14 cellular contexts compared by ENCODE assay signal in the genomic region with DNA sequence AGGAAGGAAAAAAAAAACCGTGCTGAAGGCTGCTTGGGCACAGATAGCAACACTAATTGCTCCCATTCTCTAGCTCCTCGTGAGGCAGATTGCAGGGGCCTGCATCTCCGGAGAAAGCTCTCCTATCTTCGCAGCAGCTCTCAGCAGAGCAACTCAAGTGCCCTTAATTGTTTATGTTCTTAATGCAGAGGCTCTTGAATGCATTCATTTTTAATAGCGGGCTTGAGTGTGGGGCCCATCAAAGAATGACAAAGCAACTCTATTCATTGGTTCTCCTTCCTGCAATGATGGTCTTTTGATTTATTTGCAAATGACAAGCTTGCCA. TPM values are rescaled to one million over a fixed set of nuclear protein-coding genes. Genes with fewer than 3 reads are reported as not detected.
DNase-seq lines count a peak whose midpoint lies in the region; ATAC-seq, FAIRE-seq and TF ChIP-seq lines count a peak whose summit lies in the region.
"Had no signal": no experiment of that assay in that cellular context is flagged by ENCODE, and none has a peak within 500 bp of the region (broad histone marks: within the 10 kb centered on the region; RNA-seq: fewer than 3 reads in every experiment).

No MANE protein-coding gene starts in this region.

- H3K27me3 ChIP-seq in HepG2 (ENCODE audit: control insufficient read depth in 1 of 2, insufficient read depth in 2 of 2, low read length in 2 of 2), result no peaks in the 10 kb centered on the region
- H3K27me3 ChIP-seq in right lobe of liver, result no peaks in the 10 kb centered on the region
- no peaks in the 10 kb centered on the region for H3K27me3 ChIP-seq in RWPE2 (ENCODE audit: insufficient read depth, poor library complexity, severe bottlenecking)
- no peaks in the 10 kb centered on the region for H3K27me3 ChIP-seq in mesenchymal stem cell (ENCODE audit: control insufficient read depth in 1 of 2, insufficient read depth in 1 of 2, low read length in 2 of 2)
- H3K27me3 ChIP-seq in lower lobe of right lung (ENCODE audit: low read depth), result no peaks in the 10 kb centered on the region

- H3K4me1 Mint-ChIP-seq in activated CD4-positive, alpha-beta memory T cell treated with anti-CD3 and anti-CD28 coated beads for 36 hours (ENCODE audit: low read depth), result no peaks in the 10 kb centered on the region

- TF ChIP-seq CTCF in HepG2 (CRISPR knock-in tag; IDR thresholded peaks at IDR 0.05), result no peak
- no peak for TF ChIP-seq CTCF in right lobe of liver (IDR thresholded peaks at IDR 0.05)
- no peak for TF ChIP-seq CTCF in RWPE2 (IDR thresholded peaks at IDR 0.05; ENCODE audit: poor library complexity, severe bottlenecking)
- TF ChIP-seq CTCF in lower lobe of right lung (IDR thresholded peaks at IDR 0.05), result no peak

- in situ Hi-C loops in HepG2 (cut with HindIII; ENCODE audit: extremely low pct_ligation_motif_present, low pct_unique_long_range_greater_than_20kb), result no loop called here

- H2AFZ ChIP-seq in HepG2 (ENCODE audit: low read length) (no peak overlapping the region), mesenchymal stem cell (ENCODE audit: low read depth, low read length) (no peak overlapping the region)

- no peak overlapping the region for H3K14ac ChIP-seq in mesenchymal stem cell (ENCODE audit: low read length in 2 of 2)

- POLR2A ChIA-PET in HepG2 (lab: Yijun Ruan, JAX), result no interaction called here
- POLR2A ChIA-PET in activated CD4-positive, alpha-beta memory T cell treated with anti-CD3 and anti-CD28 coated beads for 36 hours (lab: Charles Lee), result no interaction called here

- H4K20me1 ChIP-seq in HepG2 (ENCODE audit: insufficient read depth, low read length), result peaks cover 70% of the 10 kb centered on the region

- CTCF ChIA-PET in HepG2 (lab: Yijun Ruan, JAX; ENCODE audit: low intra/inter-chr PET ratio, low total read pairs), result no interaction called here
- CTCF ChIA-PET in activated CD4-positive, alpha-beta memory T cell treated with anti-CD3 and anti-CD28 coated beads for 36 hours (lab: Charles Lee), result no interaction called here

- peaks cover 35% of the 10 kb centered on the region for H3K79me1 ChIP-seq in mesenchymal stem cell (replicated peaks; ENCODE audit: low read length, poor library complexity, severe bottlenecking)

- H3K4me2 ChIP-seq in HepG2 (ENCODE audit: low read depth, low read length) (no peak overlapping the region), mesenchymal stem cell (ENCODE audit: low read length, poor library complexity, severe bottlenecking) (no peak overlapping the region)

- H3K4me3 Mint-ChIP-seq in activated CD4-positive, alpha-beta memory T cell treated with anti-CD3 and anti-CD28 coated beads for 36 hours, result no peak overlapping the region
- H3K4me3 Mint-ChIP-seq: activated CD8-positive, alpha-beta T cell treated with anti-CD3 and anti-CD28 coated beads, Interleukin-2, amount 10 ng/mL, durations not matched to agents 7 days and 5 days; activated naive CD4-positive, alpha-beta T cell treated with anti-CD3 and anti-CD28 coated beads for 36 hours; T-helper 1 cell treated with Interleukin-12 subunit alpha and Interleukin-12 subunit beta and Interleukin-4 antibody, amounts not matched to agents 30 μg/mL and 1 μg/mL, for 36 hours had no signal

- H3K4me1 ChIP-seq in HepG2 (ENCODE audit: insufficient read depth, low read length) (peaks cover 18% of the 10 kb centered on the region), right lobe of liver (peaks cover 0 to 15% (median 8%) of the 10 kb centered on the region in 4 donors), RWPE2 (ENCODE audit: insufficient read depth, poor library complexity, severe bottlenecking) (peaks cover 9% of the 10 kb centered on the region), mesenchymal stem cell (ENCODE audit: control insufficient read depth, insufficient read depth, low read depth, low read length) (no peaks in the 10 kb centered on the region), lower lobe of right lung (peaks cover 19% of the 10 kb centered on the region)

- TF ChIP-seq POLR2A in HepG2 (IDR thresholded peaks at IDR 0.05; ENCODE audit: insufficient read depth in 1 of 2, low read depth in 2 of 2, low read length in 2 of 2), result no peak
- TF ChIP-seq POLR2A in right lobe of liver (IDR thresholded peaks at IDR 0.05), result no peak

- no peak for TF ChIP-seq EP300 in HepG2 (IDR thresholded peaks at IDR 0.05; ENCODE audit: low read depth in 2 of 2, low read length in 2 of 2)
- no peak for TF ChIP-seq EP300 in HepG2 (CRISPR knock-in tag; IDR thresholded peaks at IDR 0.05; ENCODE audit: borderline replicate concordance)

- H3K4ac ChIP-seq in mesenchymal stem cell (ENCODE audit: low read depth in 1 of 2, low read length in 2 of 2), result no peak overlapping the region

- H3K27ac ChIP-seq in HepG2 (ENCODE audit: extremely low read length, insufficient read depth, low read length), result no peak overlapping the region
- no peak overlapping the region for H3K27ac ChIP-seq in right lobe of liver
- peak overlapping the region; percentile 15 for H3K27ac ChIP-seq in RWPE2 (ENCODE audit: poor library complexity, severe bottlenecking)
- no peak overlapping the region for H3K27ac ChIP-seq in mesenchymal stem cell (ENCODE audit: low read length, poor library complexity, severe bottlenecking)
- H3K27ac ChIP-seq in lower lobe of right lung, result no peak overlapping the region

- 94% methylated on average over 5 of the region's 5 CpGs for WGBS in HepG2 (ENCODE audit: low lambda C conversion rate)
- WGBS in right lobe of liver (ENCODE audit: insufficient coverage, low coverage, low lambda C conversion rate, missing lambda C conversion rate), result 44% methylated on average over 5 of the region's 5 CpGs
- WGBS in mesenchymal stem cell, result 0% methylated on average over 4 of the region's 5 CpGs

- H4K8ac ChIP-seq in mesenchymal stem cell (ENCODE audit: low read length), result no peak overlapping the region

- no peak overlapping the region for H3K27ac Mint-ChIP-seq in activated CD4-positive, alpha-beta memory T cell treated with anti-CD3 and anti-CD28 coated beads for 36 hours
- H3K27ac Mint-ChIP-seq: activated CD8-positive, alpha-beta T cell treated with anti-CD3 and anti-CD28 coated beads, Interleukin-2, amount 10 ng/mL, durations not matched to agents 7 days and 5 days; activated naive CD4-positive, alpha-beta T cell treated with anti-CD3 and anti-CD28 coated beads for 36 hours; T-helper 1 cell treated with Interleukin-12 subunit alpha and Interleukin-12 subunit beta and Interleukin-4 antibody, amounts not matched to agents 30 μg/mL and 1 μg/mL, for 36 hours had no signal

- H2BK5ac ChIP-seq in mesenchymal stem cell (ENCODE audit: low read depth, low read length, poor library complexity, severe bottlenecking), result no peak overlapping the region

- no peak overlapping the region for H3K23ac ChIP-seq in mesenchymal stem cell (ENCODE audit: low read length in 2 of 2)

- no peak overlapping the region for H2AK5ac ChIP-seq in mesenchymal stem cell (ENCODE audit: low read length, severe bottlenecking)

- no peak overlapping the region for H3K18ac ChIP-seq in mesenchymal stem cell (ENCODE audit: low read depth in 1 of 2, low read length in 2 of 2)

- DNase-seq in HepG2 (ENCODE audit: low spot score), result no peak
- no peak for DNase-seq in right lobe of liver
- no peak for DNase-seq in RWPE2 (ENCODE audit: low spot score)
- DNase-seq in mesenchymal stem cell, result peak; percentile 77
- no peak for DNase-seq in activated CD4-positive, alpha-beta memory T cell treated with anti-CD3 and anti-CD28 coated beads for 36 hours
- DNase-seq in NCI-H526 treated with DMSO at 0.1 percent for 48 hours (lab: John Stamatoyannopoulos, UW), result no peak
- no peak for DNase-seq in lower lobe of right lung
- DNase-seq: activated CD8-positive, alpha-beta T cell treated with anti-CD3 and anti-CD28 coated beads, Interleukin-2, amount 10 ng/mL, durations not matched to agents 7 days and 5 days; activated naive CD4-positive, alpha-beta T cell treated with anti-CD3 and anti-CD28 coated beads for 36 hours; left ventricle myocardium superior; trophoblast cell had no signal

- intact Hi-C loops in HepG2 (cut with micrococcal nuclease; ENCODE audit: unreplicated experiment), result no loop called here
- intact Hi-C loops in right lobe of liver (cut with DNase I), result no loop called here
- intact Hi-C loops in activated CD4-positive, alpha-beta memory T cell treated with anti-CD3 and anti-CD28 coated beads for 36 hours (cut with micrococcal nuclease), result no loop called here
- intact Hi-C loops in lower lobe of right lung (cut with DNase I), result no loop called here

- no peak for FAIRE-seq in HepG2 (lab: Jason Lieb, UNC)
- FAIRE-seq: GM18507 had no signal

- no peak overlapping the region for H2BK12ac ChIP-seq in mesenchymal stem cell (ENCODE audit: low read length in 2 of 2)

- BruUV-seq in HepG2 (replicated peaks; lab: Mats Ljungman, UMichigan), result TSS peak; percentile 14

- H3K79me2 ChIP-seq in HepG2 (ENCODE audit: insufficient read depth, low read length), result peaks cover 87% of the 10 kb centered on the region

- no peak overlapping the region for H2BK120ac ChIP-seq in mesenchymal stem cell (ENCODE audit: low read depth, low read length)

- no peak overlapping the region for H3K9ac ChIP-seq in HepG2 (ENCODE audit: insufficient read depth, low read depth, low read length)
- no peak overlapping the region for H3K9ac ChIP-seq in mesenchymal stem cell (ENCODE audit: low read length)

- no peaks in the 10 kb centered on the region for H3K27me3 Mint-ChIP-seq in activated CD4-positive, alpha-beta memory T cell treated with anti-CD3 and anti-CD28 coated beads for 36 hours

- H4K91ac ChIP-seq in mesenchymal stem cell (ENCODE audit: low read length), result no peak overlapping the region

- H3K9me3 ChIP-seq in HepG2 (ENCODE audit: low read length) (no peaks in the 10 kb centered on the region), right lobe of liver (no peaks in the 10 kb centered on the region), RWPE2 (ENCODE audit: severe bottlenecking) (no peaks in the 10 kb centered on the region), mesenchymal stem cell (ENCODE audit: control insufficient read depth, low read length) (no peaks in the 10 kb centered on the region), lower lobe of right lung (no peaks in the 10 kb centered on the region)

- ATAC-seq in HepG2 (no peak), right lobe of liver (no peak), RWPE2 (ENCODE audit: low read depth) (no peak), HG02852 (IDR thresholded peaks at IDR 0.05; ENCODE audit: unreplicated experiment) (no peak), lower lobe of right lung (no peak)
- ATAC-seq: activated CD8-positive, alpha-beta T cell treated with anti-CD3 and anti-CD28 coated beads, Interleukin-2, amount 10 ng/mL, durations not matched to agents 7 days and 5 days had no signal

- peaks cover 10 to 66% of the 10 kb centered on the region in 2 experiments for H3K36me3 ChIP-seq in HepG2 (replicated peaks in 1 of 2; ENCODE audit: control insufficient read depth in 1 of 2, insufficient read depth in 2 of 2, low read length in 2 of 2)
- peaks cover 0 to 12% (median 4%) of the 10 kb centered on the region in 4 donors for H3K36me3 ChIP-seq in right lobe of liver
- peaks cover 15% of the 10 kb centered on the region for H3K36me3 ChIP-seq in RWPE2 (ENCODE audit: low read depth)
- H3K36me3 ChIP-seq in mesenchymal stem cell (ENCODE audit: control insufficient read depth in 1 of 2, insufficient read depth in 2 of 2, low read depth in 1 of 2, low read length in 2 of 2), result peaks cover 0 to 6% of the 10 kb centered on the region in 2 experiments
- H3K36me3 ChIP-seq in lower lobe of right lung, result no peaks in the 10 kb centered on the region

- no peak overlapping the region for H2BK15ac ChIP-seq in mesenchymal stem cell (ENCODE audit: low read depth, poor library complexity, severe bottlenecking)

- H3K4me3 ChIP-seq in HepG2 (replicated peaks in 1 of 3; ENCODE audit: insufficient read depth in 1 of 3, low read depth in 2 of 3, low read length in 3 of 3) (no peak overlapping the region), right lobe of liver (no peak overlapping the region), RWPE2 (ENCODE audit: severe bottlenecking) (no peak overlapping the region), mesenchymal stem cell (ENCODE audit: insufficient read depth in 1 of 2, low read depth in 1 of 2, low read length in 2 of 2) (no peak overlapping the region), lower lobe of right lung (no peak overlapping the region)

- H3K9me3 Mint-ChIP-seq in activated CD4-positive, alpha-beta memory T cell treated with anti-CD3 and anti-CD28 coated beads for 36 hours, result no peaks in the 10 kb centered on the region
- H3K9me3 Mint-ChIP-seq: activated naive CD4-positive, alpha-beta T cell treated with anti-CD3 and anti-CD28 coated beads for 36 hours; T-helper 1 cell treated with Interleukin-12 subunit alpha and Interleukin-12 subunit beta and Interleukin-4 antibody, amounts not matched to agents 30 μg/mL and 1 μg/mL, for 36 hours had no signal

- TF ChIP-seq RAD21 in HepG2 (CRISPR knock-in tag; IDR thresholded peaks at IDR 0.05), result no peak

- no peaks in the 10 kb centered on the region for H3K36me3 Mint-ChIP-seq in activated CD4-positive, alpha-beta memory T cell treated with anti-CD3 and anti-CD28 coated beads for 36 hours

RNA-seq across cellular contexts. Expression of a gene that starts 23.9 kb away (rescaled TPM):
- 30.7 and 35.9 TPM in 2 replicates for total RNA-seq in HepG2 (2016; rRNA removed; fragmentation: Illumina TruSeq; extraction: Trizol)
- 10.5 and 15.5 TPM in 2 replicates for total RNA-seq in HepG2 (2016; cell fraction: cytosol; rRNA removed; fragmentation: Illumina TruSeq; extraction: Trizol; ENCODE audit: low read depth)
- 28.4 and 35.8 TPM in 2 replicates for total RNA-seq in HepG2 (2016; cell fraction: insoluble cytoplasmic fraction; rRNA removed; fragmentation: Illumina TruSeq; extraction: Trizol)
- total RNA-seq in HepG2 (2016; cell fraction: membrane; rRNA removed; fragmentation: Illumina TruSeq; extraction: Trizol), result 21.3 and 25.1 TPM in 2 replicates
- total RNA-seq in HepG2 (2016; cell fraction: nucleus; rRNA removed; fragmentation: Illumina TruSeq; extraction: Trizol), result 32.7 and 35.7 TPM in 2 replicates
- 109 and 121 TPM in 2 replicates for polyA plus RNA-seq in HepG2 (2011; rRNA removed)
- 81.0 and 82.2 TPM in 2 replicates for polyA plus RNA-seq in HepG2 (2011; cell fraction: cytosol; rRNA removed)
- 88.7 and 102 TPM in 2 replicates for polyA plus RNA-seq in HepG2 (2011; cell fraction: nucleus; rRNA removed)
- polyA plus RNA-seq in HepG2 (2012), result 76.2 and 83.2 TPM in 2 replicates
- 5.7 and 6.0 TPM in 2 replicates for polyA plus RNA-seq in HepG2 (2016; cell fraction: cytosol; fragmentation: Illumina TruSeq; extraction: Trizol; ENCODE audit: low read depth)
- polyA plus RNA-seq in HepG2 (2016; cell fraction: insoluble cytoplasmic fraction; fragmentation: Illumina TruSeq; extraction: Trizol; ENCODE audit: low read depth), result 37.9 and 46.7 TPM in 2 replicates
- polyA plus RNA-seq in HepG2 (2016; cell fraction: membrane; fragmentation: Illumina TruSeq; extraction: Trizol; ENCODE audit: low read depth), result 16.5 and 18.0 TPM in 2 replicates
- polyA plus RNA-seq in HepG2 (2016; cell fraction: nucleus; fragmentation: Illumina TruSeq; extraction: Trizol; ENCODE audit: insufficient read depth, low read depth), result 51.4 and 59.9 TPM in 2 replicates
- polyA minus RNA-seq in HepG2 (2011; rRNA and poly(A)+ RNA removed; ENCODE audit: low replicate concordance), result 0.94 and 127 TPM in 2 replicates
- 63.4 and 65.8 TPM in 2 replicates for polyA minus RNA-seq in HepG2 (2011; cell fraction: cytosol; rRNA and poly(A)+ RNA removed)
- 111 and 120 TPM in 2 replicates for polyA minus RNA-seq in HepG2 (2011; cell fraction: nucleus; rRNA and poly(A)+ RNA removed)
- total RNA-seq in right lobe of liver, result 10 to 100 TPM; 31.9 to 62.9 (median 58.0) TPM
- 39.2 TPM for polyA plus RNA-seq in mesenchymal stem cell (2013, experiment 1 of 2)
- 42.8 TPM for polyA plus RNA-seq in mesenchymal stem cell (2013, experiment 2 of 2)
- under 1 TPM; 0.17 to 0.22 TPM for total RNA-seq in activated CD4-positive, alpha-beta memory T cell treated with anti-CD3 and anti-CD28 coated beads for 36 hours
- 17.9 TPM for total RNA-seq in lower lobe of right lung

Comparison
In these comparisons a context has a peak if more than half of its experiments do, and no peak if none do; other contexts are left out.
1. RNA of a gene that starts 23.9 kb away (total RNA-seq): 31.9 to 62.9 TPM in right lobe of liver, 10.5 to 35.9 TPM in HepG2 and 17.9 TPM in lower lobe of right lung (single experiment); 0.17 to 0.22 TPM in activated CD4-positive, alpha-beta memory T cell treated with anti-CD3 and anti-CD28 coated beads for 36 hours; every median in the first group is over 4 times any median in the second.